ENCODE assay signal across 24 cellular contexts in genomic region chr18:11726556-11726955, GRCh38. TPM values are rescaled to one million over a fixed set of nuclear protein-coding genes. Genes with fewer than 3 reads are reported as not detected.
A peak's percentile ranks its signal among the peaks of the same experiment; 100 is the strongest.
DNase-seq lines count a peak whose midpoint lies in the region; ATAC-seq, FAIRE-seq and TF ChIP-seq lines count a peak whose summit lies in the region.
"Had no signal": no experiment of that assay in that cellular context is flagged by ENCODE, and none has a peak within 500 bp of the region (broad histone marks: within the 10 kb centered on the region; RNA-seq: fewer than 3 reads in every experiment).

No MANE protein-coding gene starts in this region.

- H3F3A ChIP-seq in DOHH2 (ENCODE audit: control insufficient read depth, insufficient read depth), result peaks cover 3% of the 10 kb centered on the region; the same call in 1 of the 2 replicates

- no peaks in the 10 kb centered on the region for H4K20me1 ChIP-seq in DOHH2 (ENCODE audit: control insufficient read depth, insufficient read depth, low read depth, low read length)
- no peaks in the 10 kb centered on the region for H4K20me1 ChIP-seq in IMR-90 (ENCODE audit: insufficient read depth, low read length)
- no peaks in the 10 kb centered on the region for H4K20me1 ChIP-seq in mammary epithelial cell (ENCODE audit: insufficient read depth, low read length)
- no peaks in the 10 kb centered on the region for H4K20me1 ChIP-seq in keratinocyte (ENCODE audit: control insufficient read depth, extremely low read depth, insufficient read depth, low read length)

- no peak overlapping the region for H3K14ac ChIP-seq in IMR-90 (replicated peaks; ENCODE audit: low read depth, low read length)

- H3K23ac ChIP-seq in IMR-90 (ENCODE audit: low read depth, low read length), result no peak overlapping the region

- DNase-seq in IMR-90 (no peak), mammary epithelial cell (peak; percentile 87), keratinocyte (ENCODE audit: low read depth, low spot score) (peak; percentile 1), MV-4-11 (lab: John Stamatoyannopoulos, UW) (no peak)
- DNase-seq: DMS53, EL, KBM-7, NCI-H1694, NCI-H2081, NCI-H2171, NCI-H345, NCI-H524, NCI-H774, Right ventricle myocardium superior, SW 1271 had no signal

- POLR2A ChIA-PET in IMR-90 (lab: Charles Lee; ENCODE audit: unreplicated experiment), result interaction anchor here (0.6 kb wide), 1 partner anchor 8 kb away, joined by 3 read pairs; no protein-coding TSS in a partner anchor

- intact Hi-C loops in IMR-90 (cut with micrococcal nuclease) (no loop called here), mammary epithelial cell (cut with micrococcal nuclease) (no loop called here)

- H3K4me2 ChIP-seq in DOHH2 (ENCODE audit: low read length) (peak overlapping the region; percentile 25), IMR-90 (ENCODE audit: low read depth, low read length) (no peak overlapping the region), mammary epithelial cell (ENCODE audit: insufficient read depth, low read depth, low read length) (peak overlapping the region; percentile 25), keratinocyte (ENCODE audit: control insufficient read depth, extremely low read depth, insufficient read depth, low read depth, low read length) (peak overlapping the region; percentile 11)

- dilution Hi-C loops in IMR-90 (cut with HindIII; ENCODE audit: low sequenced_read_pairs, unreplicated experiment) (no loop called here), mammary epithelial cell (cut with HindIII; ENCODE audit: low sequenced_read_pairs) (no loop called here), keratinocyte (cut with MboI; ENCODE audit: extremely low pct_ligation_motif_present, low sequenced_read_pairs) (no loop called here)

- H3K27me3 ChIP-seq in DOHH2 (ENCODE audit: control insufficient read depth, low read length) (no peaks in the 10 kb centered on the region), IMR-90 (ENCODE audit: control insufficient read depth, insufficient read depth, low read length) (peaks cover 24% of the 10 kb centered on the region), mammary epithelial cell (ENCODE audit: insufficient read depth, low read length) (no peaks in the 10 kb centered on the region), keratinocyte (ENCODE audit: control insufficient read depth, extremely low read depth, insufficient read depth, low read length) (no peaks in the 10 kb centered on the region)

- no peak for TF ChIP-seq CTCF in DOHH2 (IDR thresholded peaks at IDR 0.05; ENCODE audit: low read depth, low read length, poor library complexity, severe bottlenecking)
- no peak for TF ChIP-seq CTCF in IMR-90 (conservative IDR thresholded peaks at IDR 0.05; ENCODE audit: low read depth, low read length)
- no peak for TF ChIP-seq CTCF in mammary epithelial cell (conservative IDR thresholded peaks at IDR 0.05 in 1 of 2, IDR thresholded peaks at IDR 0.05 in 1 of 2; ENCODE audit: extremely low read depth in 1 of 2, insufficient read depth in 1 of 2, low read depth in 1 of 2, low read length in 2 of 2)
- TF ChIP-seq CTCF in keratinocyte (optimal IDR thresholded peaks at IDR 0.05 in 1 of 3, IDR thresholded peaks at IDR 0.05 in 1 of 3, conservative IDR thresholded peaks at IDR 0.05 in 1 of 3; ENCODE audit: extremely low read depth in 1 of 3, insufficient read depth in 2 of 3, low read length in 3 of 3), result no peak

- H3K4ac ChIP-seq in IMR-90 (ENCODE audit: low read depth, low read length), result no peak overlapping the region

- no peak overlapping the region for H4K5ac ChIP-seq in IMR-90 (ENCODE audit: low read depth, low read length)

- H3K9me3 ChIP-seq in DOHH2 (ENCODE audit: control insufficient read depth, insufficient read depth, low read length) (no peaks in the 10 kb centered on the region), IMR-90 (ENCODE audit: control insufficient read depth, insufficient read depth, low read length) (no peaks in the 10 kb centered on the region), mammary epithelial cell (replicated peaks; ENCODE audit: insufficient read depth, low read length) (no peaks in the 10 kb centered on the region), keratinocyte (ENCODE audit: control insufficient read depth, low read depth, low read length) (no peaks in the 10 kb centered on the region)

- H2AFZ ChIP-seq in IMR-90 (replicated peaks; ENCODE audit: low read length, poor library complexity), result no peak overlapping the region
- peak overlapping the region; percentile 20 for H2AFZ ChIP-seq in mammary epithelial cell (ENCODE audit: low read depth, low read length)
- H2AFZ ChIP-seq in keratinocyte (ENCODE audit: control insufficient read depth, low read length), result no peak overlapping the region

- no peak overlapping the region for H2BK5ac ChIP-seq in IMR-90 (ENCODE audit: low read depth, low read length, poor library complexity, severe bottlenecking)

- H3K27ac ChIP-seq in DOHH2 (ENCODE audit: low read depth, low read length), result peak overlapping the region; percentile 92
- no peak overlapping the region for H3K27ac ChIP-seq in IMR-90 (ENCODE audit: insufficient read depth, low read length)
- no peak overlapping the region for H3K27ac ChIP-seq in mammary epithelial cell (ENCODE audit: insufficient read depth, low read depth, low read length)
- H3K27ac ChIP-seq in keratinocyte (ENCODE audit: control insufficient read depth, insufficient read depth, low read length), result peak overlapping the region; percentile 30
- H3K27ac ChIP-seq: SK-N-MC had no signal

- no peaks in the 10 kb centered on the region for H3K9me2 ChIP-seq in DOHH2 (replicated peaks; ENCODE audit: control insufficient read depth, low read length)

- H3K9me1 ChIP-seq in IMR-90 (ENCODE audit: insufficient read depth, low read length) (no peaks in the 10 kb centered on the region), keratinocyte (ENCODE audit: control insufficient read depth, extremely low read depth, insufficient read depth, low read length) (no peaks in the 10 kb centered on the region)

- no peak for TF ChIP-seq RAD21 in IMR-90 (IDR thresholded peaks at IDR 0.05; ENCODE audit: low read length)

- ATAC-seq in IMR-90 (ENCODE audit: low read depth), result no peak
- ATAC-seq in GM21737 (IDR thresholded peaks at IDR 0.05; ENCODE audit: unreplicated experiment), result no peak
- no peak for ATAC-seq in GM21576 (IDR thresholded peaks at IDR 0.05; ENCODE audit: unreplicated experiment)

- H3K79me2 ChIP-seq in DOHH2 (ENCODE audit: control insufficient read depth, low read length) (peaks cover 51% of the 10 kb centered on the region), mammary epithelial cell (ENCODE audit: insufficient read depth, low read length) (no peaks in the 10 kb centered on the region), keratinocyte (ENCODE audit: control insufficient read depth, insufficient read depth, low read length) (no peaks in the 10 kb centered on the region)

- H3K9ac ChIP-seq in IMR-90 (ENCODE audit: low read depth, low read length), result no peak overlapping the region
- H3K9ac ChIP-seq in mammary epithelial cell (ENCODE audit: insufficient read depth, low read length), result no peak overlapping the region
- no peak overlapping the region for H3K9ac ChIP-seq in keratinocyte (ENCODE audit: control insufficient read depth, extremely low read depth, insufficient read depth, low read length)

- CTCF ChIA-PET in IMR-90 (lab: Yijun Ruan, JAX) (interaction anchor here (1.5 kb wide), 1 partner anchor 14 kb away, joined by 3 read pairs; no protein-coding TSS in a partner anchor), mammary epithelial cell (lab: Charles Lee; ENCODE audit: low non-redundant PET) (interaction anchor here (0.8 kb wide), 1 partner anchor 72 kb away, joined by 3 read pairs; no protein-coding TSS in a partner anchor)

- no peaks in the 10 kb centered on the region for H3K79me1 ChIP-seq in IMR-90 (ENCODE audit: low read depth in 1 of 2, low read length in 2 of 2)

- no peak overlapping the region for H3K56ac ChIP-seq in IMR-90 (ENCODE audit: extremely low read depth, insufficient read depth, low read length)

- peak; percentile 9 for FAIRE-seq in keratinocyte (lab: Jason Lieb, UNC)
- FAIRE-seq: A204.1, D721Med, GM19239, H54, RCC 7860 had no signal

- WGBS in IMR-90 (ENCODE audit: extremely low coverage in 2 of 2, insufficient read length in 1 of 2), 2 experiments, result no CpG with 5 or more reads among the region's 2 CpGs
- 0% methylated on average over 2 of the region's 2 CpGs for WGBS in mammary epithelial cell (ENCODE audit: low coverage, missing lambda C conversion rate)

- no peak overlapping the region for H2BK120ac ChIP-seq in IMR-90 (ENCODE audit: low read depth, low read length)

- no peak overlapping the region for H2BK15ac ChIP-seq in IMR-90 (ENCODE audit: low read depth, low read length)

- no peak overlapping the region for H4K91ac ChIP-seq in IMR-90 (ENCODE audit: insufficient read depth, low read depth, low read length)

- BruUV-seq in IMR-90 (replicated peaks; lab: Mats Ljungman, UMichigan), result no TSS peak
- BruUV-seq in mammary epithelial cell (replicated peaks; lab: Mats Ljungman, UMichigan), result no TSS peak

- H3K36me3 ChIP-seq in DOHH2 (ENCODE audit: control insufficient read depth, low read length), result peaks cover 4% of the 10 kb centered on the region; the same call in 1 of the 2 replicates
- H3K36me3 ChIP-seq in IMR-90 (ENCODE audit: control insufficient read depth, insufficient read depth, low read length), result no peaks in the 10 kb centered on the region
- no peaks in the 10 kb centered on the region for H3K36me3 ChIP-seq in mammary epithelial cell (ENCODE audit: insufficient read depth, low read length)
- H3K36me3 ChIP-seq in keratinocyte (ENCODE audit: control insufficient read depth in 2 of 2, extremely low read depth in 1 of 2, insufficient read depth in 2 of 2, low read length in 2 of 2), result no peaks in the 10 kb centered on the region

- H2AK9ac ChIP-seq in IMR-90 (replicated peaks; ENCODE audit: low read depth, low read length, poor library complexity), result no peak overlapping the region

- H3K4me1 ChIP-seq in DOHH2 (ENCODE audit: control insufficient read depth, low read length), result peaks cover 83% of the 10 kb centered on the region
- no peaks in the 10 kb centered on the region for H3K4me1 ChIP-seq in IMR-90 (ENCODE audit: control insufficient read depth, insufficient read depth, low read length)
- peaks cover 21% of the 10 kb centered on the region for H3K4me1 ChIP-seq in mammary epithelial cell (ENCODE audit: insufficient read depth, low read length)
- peaks cover 18% of the 10 kb centered on the region for H3K4me1 ChIP-seq in keratinocyte (ENCODE audit: control insufficient read depth, extremely low read depth, insufficient read depth, low read length)

- TF ChIP-seq POLR2A in IMR-90 (IDR thresholded peaks at IDR 0.05; ENCODE audit: low read depth, low read length), result no peak

- H2BK20ac ChIP-seq in IMR-90 (ENCODE audit: low read depth, low read length), result no peak overlapping the region

- H4K8ac ChIP-seq in IMR-90 (ENCODE audit: low read depth in 2 of 2, low read length in 2 of 2), result no peak overlapping the region

- no peak overlapping the region for H3K18ac ChIP-seq in IMR-90 (ENCODE audit: low read depth, low read length)

- H3K4me3 ChIP-seq in DOHH2 (ENCODE audit: low read length), result no peak overlapping the region; the same call in 1 of the 2 replicates
- H3K4me3 ChIP-seq in IMR-90 (ENCODE audit: insufficient read depth, low read depth, low read length), result no peak overlapping the region
- no peak overlapping the region for H3K4me3 ChIP-seq in mammary epithelial cell (replicated peaks in 1 of 3; ENCODE audit: insufficient read depth in 1 of 3, low read depth in 2 of 3, low read length in 3 of 3)
- H3K4me3 ChIP-seq in keratinocyte (ENCODE audit: control insufficient read depth in 2 of 3, extremely low read depth in 1 of 3, insufficient read depth in 2 of 3, low read depth in 1 of 3, low read length in 3 of 3), result no peak overlapping the region
- H3K4me3 ChIP-seq: SK-N-MC had no signal

- in situ Hi-C loops in IMR-90 (cut with MboI; ENCODE audit: low sequenced_read_pairs), result no loop called here
- in situ Hi-C loops in mammary epithelial cell (cut with MboI; ENCODE audit: low sequenced_read_pairs in 2 of 2), result loop anchor here (5.0 to 25.0 kb wide), 3 partner anchors 69 to 311 kb away; no protein-coding TSS in a partner anchor

- no peak overlapping the region for H2AK5ac ChIP-seq in IMR-90 (ENCODE audit: low read depth, low read length)

RNA-seq across cellular contexts. Expression of gene GNAL, which starts 37.5 kb away (rescaled TPM):
- 0.28 and 0.36 TPM in 2 replicates for total RNA-seq in IMR-90 (2012; rRNA removed)
- polyA plus RNA-seq in IMR-90 (2012; rRNA removed), result 0.11 and 0.15 TPM in 2 replicates
- polyA plus RNA-seq in IMR-90 (2012; cell fraction: cytosol; rRNA removed), result 0.03 and 0.10 TPM in 2 replicates
- 0.08 and 0.39 TPM in 2 replicates for polyA plus RNA-seq in IMR-90 (2012; cell fraction: nucleus; rRNA removed; ENCODE audit: low replicate concordance)
- total RNA-seq in mammary epithelial cell, result 10 to 100 TPM; 35.0 to 40.8 TPM
- 19.5 TPM for polyA plus RNA-seq in mammary epithelial cell
- 108 TPM for polyA minus RNA-seq in mammary epithelial cell
- 21.9 to 30.0 TPM (median 28.4 TPM) in 3 replicates for polyA plus RNA-seq in keratinocyte
- polyA plus RNA-seq in keratinocyte (2011; ENCODE audit: low read depth), result 18.3 TPM
- 20.5 and 33.1 TPM in 2 replicates for polyA plus RNA-seq in keratinocyte (2011; cell fraction: cytosol; rRNA removed)
- 15.7 and 18.8 TPM in 2 replicates for polyA plus RNA-seq in keratinocyte (2011; cell fraction: nucleus; rRNA removed)
- 18.4 and 21.3 TPM in 2 replicates for polyA plus RNA-seq in keratinocyte (2012; ENCODE audit: low replicate concordance)
- polyA minus RNA-seq in keratinocyte, result 27.1 to 37.6 TPM (median 34.0 TPM) in 3 replicates
- polyA minus RNA-seq in keratinocyte (2011; cell fraction: cytosol; rRNA and poly(A)+ RNA removed), result 32.6 TPM
- 18.1 and 46.0 TPM in 2 replicates for polyA minus RNA-seq in keratinocyte (2011; cell fraction: nucleus; rRNA and poly(A)+ RNA removed)

Comparison
In these comparisons a context has a peak if more than half of its experiments do, and no peak if none do; other contexts are left out.
1. H3K27ac ChIP-seq: peak in DOHH2 (single experiment) and keratinocyte (single experiment); none in IMR-90 (single experiment) and mammary epithelial cell (single experiment).
2. DNase-seq: peak in mammary epithelial cell (single experiment) and keratinocyte (single experiment); none in IMR-90 (single experiment) and MV-4-11 (single experiment).
3. RNA of gene GNAL, which starts 37.5 kb away (polyA plus RNA-seq): 15.7 to 33.1 TPM in keratinocyte and 19.5 TPM in mammary epithelial cell (single experiment); 0.03 to 0.39 TPM in IMR-90; every median in the first group is over 10 times any median in the second.